8 cellular contexts compared by ENCODE assay signal in genomic region chr9:72592501-72593403, GRCh38.
DNase-seq lines count a peak whose midpoint lies in the region; ATAC-seq and TF ChIP-seq lines count a peak whose summit lies in the region.

No MANE protein-coding gene starts in this region.

- H3K4me1 Mint-ChIP-seq in activated naive CD4-positive, alpha-beta T cell treated with anti-CD3 and anti-CD28 coated beads, Interleukin-2, amount 10 ng/mL, durations not matched to agents 7 days and 5 days = peaks cover 20% of the 10 kb centered on the region
- H3K4me1 Mint-ChIP-seq in chondrocyte (ENCODE audit: low read depth) = peaks cover 27% of the 10 kb centered on the region

- peaks cover 18% of the 10 kb centered on the region for H3K27me3 Mint-ChIP-seq in activated naive CD4-positive, alpha-beta T cell treated with anti-CD3 and anti-CD28 coated beads, Interleukin-2, amount 10 ng/mL, durations not matched to agents 7 days and 5 days
- no peaks in the 10 kb centered on the region for H3K27me3 Mint-ChIP-seq in chondrocyte (ENCODE audit: low read depth)

- peak in 1 of 2 donors; percentile 68 for TF ChIP-seq EP300 in tibial nerve (IDR thresholded peaks at IDR 0.05)

- no peaks in the 10 kb centered on the region for H3K9me3 Mint-ChIP-seq in activated naive CD4-positive, alpha-beta T cell treated with anti-CD3 and anti-CD28 coated beads, Interleukin-2, amount 10 ng/mL, durations not matched to agents 7 days and 5 days
- H3K9me3 Mint-ChIP-seq in chondrocyte (ENCODE audit: low read depth) = no peaks in the 10 kb centered on the region

- peak; percentile 24 for DNase-seq in activated naive CD4-positive, alpha-beta T cell treated with anti-CD3 and anti-CD28 coated beads, Interleukin-2, amount 10 ng/mL, durations not matched to agents 7 days and 5 days
- DNase-seq in activated naive CD4-positive, alpha-beta T cell treated with anti-CD3 and anti-CD28 coated beads, Interleukin-2, amount 50 U/mL, for 16 hours = no peak
- peak; percentile 53 for DNase-seq in LHCN-M2 (ENCODE audit: low read depth)
- DNase-seq in Peyer's patch = peak in 1 of 3 donors; percentile 49
- no peak for DNase-seq in chondrocyte (ENCODE audit: low spot score)
- DNase-seq in kidney tubule cell (ENCODE audit: low spot score) = peak; percentile 76
- DNase-seq in tibial nerve (ENCODE audit: low spot score in 2 of 2) = peak in 1 of 2 donors; percentile 62

- no peak overlapping the region for H3K27ac Mint-ChIP-seq in activated naive CD4-positive, alpha-beta T cell treated with anti-CD3 and anti-CD28 coated beads, Interleukin-2, amount 10 ng/mL, durations not matched to agents 7 days and 5 days
- H3K27ac Mint-ChIP-seq in chondrocyte (ENCODE audit: unreplicated experiment) = no peak overlapping the region

- no peaks in the 10 kb centered on the region for H3K36me3 Mint-ChIP-seq in activated naive CD4-positive, alpha-beta T cell treated with anti-CD3 and anti-CD28 coated beads, Interleukin-2, amount 10 ng/mL, durations not matched to agents 7 days and 5 days
- no peaks in the 10 kb centered on the region for H3K36me3 Mint-ChIP-seq in chondrocyte (ENCODE audit: low read depth)

- H3K27me3 ChIP-seq in Peyer's patch (no peaks in the 10 kb centered on the region), tibial nerve (no peaks in the 10 kb centered on the region)

- CTCF ChIA-PET in activated naive CD4-positive, alpha-beta T cell treated with anti-CD3 and anti-CD28 coated beads, Interleukin-2, amount 10 ng/mL, durations not matched to agents 7 days and 5 days (lab: Charles Lee) = interaction anchor here (0.5 to 2.2 kb wide), 20 partner anchors 8 to 313 kb away, joined by 3 to 20 read pairs (median 5); no protein-coding TSS in a partner anchor

- peaks cover 0 to 26% (median 0%) of the 10 kb centered on the region in 4 donors for H3K4me1 ChIP-seq in Peyer's patch
- peaks cover 0 to 38% (median 14%) of the 10 kb centered on the region in 4 donors for H3K4me1 ChIP-seq in tibial nerve

- ATAC-seq in GM21786 (IDR thresholded peaks at IDR 0.05; ENCODE audit: unreplicated experiment) = peak; percentile 72

- no peak overlapping the region for H3K27ac ChIP-seq in Peyer's patch
- H3K27ac ChIP-seq in tibial nerve = peak overlapping the region; percentile 9 to 81 (median 49)

- H3K9me3 ChIP-seq in Peyer's patch (no peaks in the 10 kb centered on the region), tibial nerve (no peaks in the 10 kb centered on the region)

- no peak overlapping the region for H3K4me3 Mint-ChIP-seq in activated naive CD4-positive, alpha-beta T cell treated with anti-CD3 and anti-CD28 coated beads, Interleukin-2, amount 10 ng/mL, durations not matched to agents 7 days and 5 days
- H3K4me3 Mint-ChIP-seq in chondrocyte (ENCODE audit: unreplicated experiment) = no peak overlapping the region

- H3K36me3 ChIP-seq in Peyer's patch = no peaks in the 10 kb centered on the region
- no peaks in the 10 kb centered on the region for H3K36me3 ChIP-seq in tibial nerve

- H3K4me3 ChIP-seq in Peyer's patch (no peak overlapping the region), tibial nerve (no peak overlapping the region)

- TF ChIP-seq POLR2A in Peyer's patch (IDR thresholded peaks at IDR 0.05) = no peak
- no peak for TF ChIP-seq POLR2A in tibial nerve (IDR thresholded peaks at IDR 0.05)

- 57 to 58% methylated on average over 5 of the region's 5 CpGs for WGBS in tibial nerve, 2 donors

- TF ChIP-seq CTCF in Peyer's patch (IDR thresholded peaks at IDR 0.05) = peak; percentile 54 to 96 (median 92)
- peak; percentile 98 for TF ChIP-seq CTCF in chondrocyte (IDR thresholded peaks at IDR 0.05)
- peak; percentile 69 to 92 (median 81) for TF ChIP-seq CTCF in tibial nerve (IDR thresholded peaks at IDR 0.05)

Comparison
In these comparisons a context has a peak if more than half of its experiments do, and no peak if none do; other contexts are left out.
1. DNase-seq: peak in activated naive CD4-positive, alpha-beta T cell treated with anti-CD3 and anti-CD28 coated beads, Interleukin-2, amount 10 ng/mL, durations not matched to agents 7 days and 5 days (single experiment), LHCN-M2 (single experiment) and kidney tubule cell (single experiment); none in activated naive CD4-positive, alpha-beta T cell treated with anti-CD3 and anti-CD28 coated beads, Interleukin-2, amount 50 U/mL, for 16 hours (single experiment) and chondrocyte (single experiment).
2. H3K27ac ChIP-seq: peak in tibial nerve (4 of 4); none in Peyer's patch (0 of 4).
3. Peak in every context shown above with its lines, with median percentiles within 50 percentile points of each other: CTCF ChIP-seq.